Comparison of ENCODE assay signal across 9 cellular contexts in the genomic region with DNA sequence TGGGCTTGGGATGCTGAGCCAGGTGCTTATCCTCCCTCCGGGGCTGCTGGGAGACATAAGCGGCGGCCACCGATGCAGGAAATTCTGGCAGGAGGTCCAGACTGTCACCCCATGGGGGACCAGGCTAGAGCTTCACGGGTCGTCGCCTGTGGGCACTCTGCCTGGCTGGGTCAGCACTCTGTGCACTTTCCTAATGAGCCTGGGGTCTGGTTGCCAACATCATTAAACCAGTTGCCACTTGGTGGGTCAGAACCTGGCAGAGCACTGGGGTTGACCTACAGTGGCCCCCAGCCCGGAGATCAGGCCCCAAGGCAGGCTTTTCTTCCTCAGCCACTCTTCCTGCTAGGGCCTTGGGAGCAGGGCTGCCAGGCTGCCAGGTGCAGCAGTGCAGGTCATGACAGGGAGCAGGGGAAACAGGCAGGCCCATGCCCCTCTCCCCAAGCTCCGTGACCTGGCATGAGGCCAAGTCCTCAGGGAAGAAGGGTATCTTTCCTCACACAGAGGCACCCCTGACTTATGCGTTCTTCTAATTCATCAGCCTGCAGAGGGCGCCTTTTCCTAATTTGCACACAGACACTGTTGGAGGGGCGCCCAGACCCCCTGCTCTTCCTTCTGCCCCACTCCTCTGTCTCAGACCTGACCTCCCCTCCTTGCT.
DNase-seq lines count a peak whose midpoint lies in the region; TF ChIP-seq lines count a peak whose summit lies in the region.
"Had no signal": no experiment of that assay in that cellular context is flagged by ENCODE, and none has a peak within 500 bp of the region (broad histone marks: within the 10 kb centered on the region; RNA-seq: fewer than 3 reads in every experiment).

No MANE protein-coding gene starts in this region.

- H3K4me3 ChIP-seq in DOHH2 (ENCODE audit: low read length) (no peak overlapping the region), fibroblast of villous mesenchyme (ENCODE audit: low read depth, low read length) (no peak overlapping the region), esophagus muscularis mucosa (no peak overlapping the region)

- H3K27ac ChIP-seq in DOHH2 (ENCODE audit: low read depth, low read length) (no peak overlapping the region), esophagus muscularis mucosa (replicated peaks in 1 of 4) (no peak overlapping the region)

- no peak for TF ChIP-seq POLR2A in esophagus muscularis mucosa (IDR thresholded peaks at IDR 0.05; ENCODE audit: low read depth)

- no peak overlapping the region for H3K4me2 ChIP-seq in DOHH2 (ENCODE audit: low read length)

- H3K4me1 ChIP-seq in DOHH2 (ENCODE audit: control insufficient read depth, low read length) = no peaks in the 10 kb centered on the region
- H3K4me1 ChIP-seq in esophagus muscularis mucosa = no peaks in the 10 kb centered on the region

- no peaks in the 10 kb centered on the region for H4K20me1 ChIP-seq in DOHH2 (ENCODE audit: control insufficient read depth, insufficient read depth, low read depth, low read length)

- H3K36me3 ChIP-seq in DOHH2 (ENCODE audit: control insufficient read depth, low read length) = no peaks in the 10 kb centered on the region
- H3K36me3 ChIP-seq in esophagus muscularis mucosa = no peaks in the 10 kb centered on the region

- TF ChIP-seq EP300 in esophagus muscularis mucosa (IDR thresholded peaks at IDR 0.05) = no peak

- TF ChIP-seq CTCF in AG09319 (IDR thresholded peaks at IDR 0.05; ENCODE audit: low read depth, low read length) (peak; percentile 2), DOHH2 (IDR thresholded peaks at IDR 0.05; ENCODE audit: low read depth, low read length, poor library complexity, severe bottlenecking) (peak; percentile 82), fibroblast of villous mesenchyme (IDR thresholded peaks at IDR 0.05; ENCODE audit: insufficient read depth, low read depth, low read length) (peak; percentile 18), esophagus muscularis mucosa (IDR thresholded peaks at IDR 0.05) (peak in 1 of 3 experiments; percentile 6)

- no peaks in the 10 kb centered on the region for H3K79me2 ChIP-seq in DOHH2 (ENCODE audit: control insufficient read depth, low read length)

- intact Hi-C loops in esophagus muscularis mucosa (cut with DNase I) = no loop called here

- H3F3A ChIP-seq in DOHH2 (ENCODE audit: control insufficient read depth, insufficient read depth) = no peaks in the 10 kb centered on the region

- DNase-seq in AG09319 (ENCODE audit: extremely low read depth, low read depth) (no peak), NCI-H748 (lab: John Stamatoyannopoulos, UW; ENCODE audit: unreplicated experiment) (peak; percentile 87), fibroblast of villous mesenchyme (ENCODE audit: low read depth) (peak; percentile 4), HuH-7.5 (ENCODE audit: low spot score) (no peak), HuH-7 (ENCODE audit: low spot score) (no peak), esophagus muscularis mucosa (ENCODE audit: extremely low spot score) (no peak), NCI-H128 (lab: John Stamatoyannopoulos, UW; ENCODE audit: unreplicated experiment) (no peak)
- DNase-seq: Right ventricle myocardium superior had no signal

- H3K9me3 ChIP-seq in DOHH2 (ENCODE audit: control insufficient read depth, insufficient read depth, low read length) (no peaks in the 10 kb centered on the region), esophagus muscularis mucosa (peaks cover 0 to 4% (median 0%) of the 10 kb centered on the region in 4 donors)

- H3K27me3 ChIP-seq in DOHH2 (ENCODE audit: control insufficient read depth, low read length) = no peaks in the 10 kb centered on the region; the same call in none of the 2 replicates
- peaks cover 0 to 43% (median 0%) of the 10 kb centered on the region in 4 donors for H3K27me3 ChIP-seq in esophagus muscularis mucosa

- H3K9me2 ChIP-seq in DOHH2 (replicated peaks; ENCODE audit: control insufficient read depth, low read length) = no peaks in the 10 kb centered on the region

- WGBS in esophagus muscularis mucosa = 57% methylated on average over 12 of the region's 12 CpGs

Comparison
In these comparisons a context has a peak if more than half of its experiments do, and no peak if none do; other contexts are left out.
1. DNase-seq: peak in NCI-H748 (single experiment) and fibroblast of villous mesenchyme (single experiment); none in AG09319 (single experiment), HuH-7.5 (single experiment), HuH-7 (single experiment), esophagus muscularis mucosa (single experiment) and NCI-H128 (single experiment).